8 cellular contexts compared by ENCODE assay signal in genomic region chr16:89333401-89334001, GRCh38.
DNase-seq lines count a peak whose midpoint lies in the region; FAIRE-seq and TF ChIP-seq lines count a peak whose summit lies in the region.
"Not testable (repeated sequence)": the region's sequence is repeated elsewhere in the genome, so short reads cannot be mapped to it uniquely, and the experiment has no call there.

No MANE protein-coding gene starts in this region.

- in situ Hi-C loops in KBM-7 (cut with MboI; ENCODE audit: low pct_unique_long_range_greater_than_20kb, low sequenced_read_pairs) = not testable (repeated sequence)

- WGBS in trophoblast cell (ENCODE audit: extremely low coverage, insufficient coverage, insufficient read length) = no CpG with 5 or more reads among the region's 13 CpGs

- peak overlapping the region; percentile 72 for H3K27ac Mint-ChIP-seq in activated naive CD4-positive, alpha-beta T cell treated with anti-CD3 and anti-CD28 coated beads, Interleukin-2, amount 50 U/mL, for 24 hours
- peak overlapping the region; percentile 75 for H3K27ac Mint-ChIP-seq in endothelial cell (ENCODE audit: unreplicated experiment)

- H3K4ac ChIP-seq in trophoblast cell (ENCODE audit: low read depth, low read length) = peak overlapping the region; percentile 1

- not testable (repeated sequence) for H3K4me3 ChIP-seq in kidney (ENCODE audit: low read length in 2 of 2); trophoblast cell (ENCODE audit: low read depth, low read length); vagina

- intact Hi-C loops in kidney (cut with DNase I) = loop anchor here (10.0 kb wide), 1 partner anchor 171 kb away; the partner anchor contains the start of gene SPG7
- intact Hi-C loops in vagina (cut with DNase I) = loop anchor here (10.0 kb wide), 1 partner anchor 221 kb away; no protein-coding TSS in a partner anchor

- H3K36me3 Mint-ChIP-seq in activated naive CD4-positive, alpha-beta T cell treated with anti-CD3 and anti-CD28 coated beads, Interleukin-2, amount 50 U/mL, for 24 hours; endothelial cell (ENCODE audit: low read depth, unreplicated experiment): not testable (repeated sequence)

- not testable (repeated sequence) for H3K9me3 ChIP-seq in kidney (ENCODE audit: control insufficient read depth in 1 of 2, low read length in 2 of 2); trophoblast cell (ENCODE audit: insufficient read depth, low read depth, low read length); vagina

- not testable (repeated sequence) for H4K12ac ChIP-seq in trophoblast cell (ENCODE audit: low read depth, low read length)

- not testable (repeated sequence) for H4K8ac ChIP-seq in trophoblast cell (ENCODE audit: low read depth, low read length)

- not testable (repeated sequence) for H3K14ac ChIP-seq in trophoblast cell (ENCODE audit: low read length)

- not testable (repeated sequence) for H3K9ac ChIP-seq in kidney (ENCODE audit: low read length in 2 of 2); trophoblast cell (ENCODE audit: low read length)

- H3K79me1 ChIP-seq in trophoblast cell (ENCODE audit: low read length) = not testable (repeated sequence)

- FAIRE-seq in G401.6 (lab: Jason Lieb, UNC) = peak; percentile 72
- not testable (repeated sequence) for FAIRE-seq in kidney (lab: Jason Lieb, UNC)

- TF ChIP-seq POLR2A in vagina (IDR thresholded peaks at IDR 0.05) = not testable (repeated sequence)

- peak overlapping the region; percentile 47 for H3K4me3 Mint-ChIP-seq in activated naive CD4-positive, alpha-beta T cell treated with anti-CD3 and anti-CD28 coated beads, Interleukin-2, amount 50 U/mL, for 24 hours
- H3K4me3 Mint-ChIP-seq in endothelial cell (ENCODE audit: unreplicated experiment) = not testable (repeated sequence)

- H3K27ac ChIP-seq in kidney (ENCODE audit: low read depth in 2 of 2, low read length in 2 of 2); trophoblast cell (ENCODE audit: low read depth, low read length): not testable (repeated sequence)
- peak overlapping the region; percentile 39 for H3K27ac ChIP-seq in vagina

- peaks cover 29 to 31% of the 10 kb centered on the region in 2 donors for H3K4me1 ChIP-seq in kidney (ENCODE audit: control insufficient read depth in 1 of 2, insufficient read depth in 1 of 2, low read depth in 1 of 2, low read length in 2 of 2)
- H3K4me1 ChIP-seq in trophoblast cell (ENCODE audit: control insufficient read depth in 1 of 2, insufficient read depth in 2 of 2, low read length in 2 of 2) = peaks cover 9 to 12% of the 10 kb centered on the region in 2 experiments
- H3K4me1 ChIP-seq in vagina = peaks cover 88% of the 10 kb centered on the region

- H3K79me2 ChIP-seq in trophoblast cell (ENCODE audit: control insufficient read depth, insufficient read depth, low read length, poor library complexity) = peaks cover 28% of the 10 kb centered on the region

- not testable (repeated sequence) for H2BK5ac ChIP-seq in trophoblast cell (ENCODE audit: low read depth, low read length, poor library complexity)

- not testable (repeated sequence) for H2AFZ ChIP-seq in trophoblast cell (ENCODE audit: insufficient read depth, low read length, poor library complexity)

- H3K27me3 ChIP-seq in trophoblast cell (ENCODE audit: insufficient read depth, low read length); vagina: not testable (repeated sequence)

- H3K36me3 ChIP-seq in kidney (ENCODE audit: control insufficient read depth in 1 of 2, insufficient read depth in 2 of 2, low read length in 2 of 2); trophoblast cell (ENCODE audit: control insufficient read depth in 1 of 2, insufficient read depth in 2 of 2, low read length in 2 of 2); vagina: not testable (repeated sequence)

- TF ChIP-seq CTCF in endothelial cell (IDR thresholded peaks at IDR 0.05; ENCODE audit: unreplicated experiment) = not testable (repeated sequence)
- peak; percentile 47 for TF ChIP-seq CTCF in kidney (IDR thresholded peaks at IDR 0.05; ENCODE audit: borderline replicate concordance, extremely low read depth, insufficient read depth)
- TF ChIP-seq CTCF in vagina (IDR thresholded peaks at IDR 0.05) = peak in 2 of 3 experiments; percentile 47 to 59

- not testable (repeated sequence) for H3K9me3 Mint-ChIP-seq in activated naive CD4-positive, alpha-beta T cell treated with anti-CD3 and anti-CD28 coated beads, Interleukin-2, amount 50 U/mL, for 24 hours; endothelial cell (ENCODE audit: unreplicated experiment)

- H4K91ac ChIP-seq in trophoblast cell (ENCODE audit: low read depth, low read length) = not testable (repeated sequence)

- not testable (repeated sequence) for H2BK120ac ChIP-seq in trophoblast cell (ENCODE audit: insufficient read depth, low read length, poor library complexity)

- peaks cover 75% of the 10 kb centered on the region for H3K4me1 Mint-ChIP-seq in activated naive CD4-positive, alpha-beta T cell treated with anti-CD3 and anti-CD28 coated beads, Interleukin-2, amount 50 U/mL, for 24 hours
- peaks cover 51% of the 10 kb centered on the region for H3K4me1 Mint-ChIP-seq in endothelial cell (ENCODE audit: unreplicated experiment)

- not testable (repeated sequence) for H3K4me2 ChIP-seq in trophoblast cell (ENCODE audit: low read length)

- H2AK5ac ChIP-seq in trophoblast cell (ENCODE audit: low read length) = not testable (repeated sequence)

- not testable (repeated sequence) for H2BK12ac ChIP-seq in trophoblast cell (ENCODE audit: low read length)

- not testable (repeated sequence) for H3K27me3 Mint-ChIP-seq in activated naive CD4-positive, alpha-beta T cell treated with anti-CD3 and anti-CD28 coated beads, Interleukin-2, amount 50 U/mL, for 24 hours
- H3K27me3 Mint-ChIP-seq in endothelial cell (ENCODE audit: unreplicated experiment) = peaks cover 12% of the 10 kb centered on the region

- DNase-seq in KBM-7 (peak; percentile 76), RKO (ENCODE audit: low spot score) (peak; percentile 51), kidney (peak; percentile 51), trophoblast cell (peak; percentile 31 to 51)
- DNase-seq in endothelial cell (ENCODE audit: low spot score); vagina (ENCODE audit: extremely low spot score in 2 of 2): not testable (repeated sequence)

- not testable (repeated sequence) for H3K23ac ChIP-seq in trophoblast cell (ENCODE audit: low read length)

- not testable (repeated sequence) for H3K18ac ChIP-seq in trophoblast cell (ENCODE audit: low read length)
